Comparison of ENCODE assay signal across 9 cellular contexts in genomic region chr7:151838861-151839381, GRCh38. TPM values are rescaled to one million over a fixed set of nuclear protein-coding genes. Genes with fewer than 3 reads are reported as not detected.
DNase-seq lines count a peak whose midpoint lies in the region; ATAC-seq and TF ChIP-seq lines count a peak whose summit lies in the region.
"Had no signal": no experiment of that assay in that cellular context is flagged by ENCODE, and none has a peak within 500 bp of the region (broad histone marks: within the 10 kb centered on the region; RNA-seq: fewer than 3 reads in every experiment).

No MANE protein-coding gene starts in this region.

- no peaks in the 10 kb centered on the region for H3K27me3 Mint-ChIP-seq in activated CD4-positive, alpha-beta memory T cell treated with anti-CD3 and anti-CD28 coated beads for 36 hours

- DNase-seq in GM19238 (ENCODE audit: insufficient read length, low spot score) (peak; percentile 34), lower lobe of right lung (peak; percentile 73), NCI-H2171 treated with DMSO at 0.1 percent for 48 hours (lab: John Stamatoyannopoulos, UW) (no peak), AG08396 (ENCODE audit: low spot score) (no peak), H7 (no peak), COLO668 (lab: John Stamatoyannopoulos, UW; ENCODE audit: unreplicated experiment) (no peak)
- peak; percentile 69 for DNase-seq in activated CD4-positive, alpha-beta memory T cell treated with anti-CD3 and anti-CD28 coated beads for 36 hours

- no peak for TF ChIP-seq CTCF in lower lobe of right lung (IDR thresholded peaks at IDR 0.05)

- H3K36me3 ChIP-seq in lower lobe of right lung, result no peaks in the 10 kb centered on the region
- H3K36me3 ChIP-seq in H7 (replicated peaks; ENCODE audit: control insufficient read depth, insufficient read depth, low read length), result no peaks in the 10 kb centered on the region

- CTCF ChIA-PET in activated CD4-positive, alpha-beta memory T cell treated with anti-CD3 and anti-CD28 coated beads for 36 hours (lab: Charles Lee), result interaction anchor here (0.7 to 1.8 kb wide), 3 partner anchors 13 to 57 kb away, joined by 4 to 7 read pairs (median 4); partner anchors contain the start of gene PRKAG2

- H3K27ac ChIP-seq in lower lobe of right lung, result no peak overlapping the region

- H3K27ac Mint-ChIP-seq in activated CD4-positive, alpha-beta memory T cell treated with anti-CD3 and anti-CD28 coated beads for 36 hours, result peak overlapping the region; percentile 62

- H3K9me3 ChIP-seq in lower lobe of right lung, result no peaks in the 10 kb centered on the region

- no peaks in the 10 kb centered on the region for H3K9me3 Mint-ChIP-seq in activated CD4-positive, alpha-beta memory T cell treated with anti-CD3 and anti-CD28 coated beads for 36 hours

- H3K27me3 ChIP-seq in lower lobe of right lung (ENCODE audit: low read depth) (no peaks in the 10 kb centered on the region), H7 (ENCODE audit: control insufficient read depth, insufficient read depth, low read length) (no peaks in the 10 kb centered on the region)

- H3K4me3 Mint-ChIP-seq in activated CD4-positive, alpha-beta memory T cell treated with anti-CD3 and anti-CD28 coated beads for 36 hours, result peak overlapping the region; percentile 48

- intact Hi-C loops in activated CD4-positive, alpha-beta memory T cell treated with anti-CD3 and anti-CD28 coated beads for 36 hours (cut with micrococcal nuclease), result loop anchor here (2.0 to 5.0 kb wide), 2 partner anchors 38 to 42 kb away; partner anchors contain the start of gene PRKAG2
- intact Hi-C loops in lower lobe of right lung (cut with DNase I), result no loop called here

- peaks cover 34% of the 10 kb centered on the region for H3K4me1 ChIP-seq in lower lobe of right lung

- H3K4me3 ChIP-seq in lower lobe of right lung, result no peak overlapping the region
- no peak overlapping the region for H3K4me3 ChIP-seq in H7 (ENCODE audit: insufficient read depth, low read depth, low read length)
- H3K4me3 ChIP-seq: K562 had no signal

- ATAC-seq in HG03354 (IDR thresholded peaks at IDR 0.05; ENCODE audit: poor library complexity, severe bottlenecking, unreplicated experiment), result peak; percentile 72
- peak; percentile 55 to 74 for ATAC-seq in lower lobe of right lung

- peaks cover 27% of the 10 kb centered on the region for H3K4me1 Mint-ChIP-seq in activated CD4-positive, alpha-beta memory T cell treated with anti-CD3 and anti-CD28 coated beads for 36 hours (ENCODE audit: low read depth)

- POLR2A ChIA-PET in activated CD4-positive, alpha-beta memory T cell treated with anti-CD3 and anti-CD28 coated beads for 36 hours (lab: Charles Lee), result interaction anchor here (0.7 to 1.4 kb wide), 3 partner anchors 12 to 186 kb away, joined by 3 to 6 read pairs (median 3); partner anchors contain the start of gene GALNT11

- no peaks in the 10 kb centered on the region for H3K36me3 Mint-ChIP-seq in activated CD4-positive, alpha-beta memory T cell treated with anti-CD3 and anti-CD28 coated beads for 36 hours

RNA-seq across cellular contexts. Expression of gene PRKAG2, which starts 38.0 kb away (rescaled TPM):
- total RNA-seq in activated CD4-positive, alpha-beta memory T cell treated with anti-CD3 and anti-CD28 coated beads for 36 hours, result 10 to 100 TPM; 23.5 to 25.6 TPM
- 35.4 TPM for total RNA-seq in lower lobe of right lung
- 5.8 and 6.0 TPM in 2 replicates for total RNA-seq in H7 (2014; rRNA removed; shearing (Covaris generic))

Comparison
In these comparisons a context has a peak if more than half of its experiments do, and no peak if none do; other contexts are left out.
1. DNase-seq: peak in GM19238 (single experiment), activated CD4-positive, alpha-beta memory T cell treated with anti-CD3 and anti-CD28 coated beads for 36 hours (single experiment) and lower lobe of right lung (single experiment); none in NCI-H2171 treated with DMSO at 0.1 percent for 48 hours (single experiment), AG08396 (single experiment), H7 (single experiment) and COLO668 (single experiment).